ENCODE assay signal across 1 cellular context in genomic region chr5:140357731-140358093, GRCh38.
TF ChIP-seq lines count a peak whose summit lies in the region.

No MANE protein-coding gene starts in this region.

TF ChIP-seq in HepG2, 621 proteins besides CTCF, POLR2A, EP300 and RAD21 (continued from another document and continues in another):
- TF ChIP-seq HMGXB4 (CRISPR knock-in tag; IDR thresholded peaks at IDR 0.05; ENCODE audit: borderline replicate concordance in 1 of 2, low read depth in 1 of 2): peak; percentile 69 to 75; a peak in 3 of 4 replicates
- 0 out of 2 replicates have a peak, but pooled peaks have one; percentile 49 for TF ChIP-seq KLF6 (CRISPR knock-in tag; IDR thresholded peaks at IDR 0.05)
- TF ChIP-seq POGZ (CRISPR knock-in tag; IDR thresholded peaks at IDR 0.05): no peak
- TF ChIP-seq YEATS2 (CRISPR knock-in tag; IDR thresholded peaks at IDR 0.05; ENCODE audit: borderline replicate concordance): 0 out of 2 replicates have a peak, but pooled peaks have one; percentile 36
- TF ChIP-seq HNRNPL (IDR thresholded peaks at IDR 0.05; ENCODE audit: low read depth, low read length): 0 out of 2 replicates have a peak, but pooled peaks have one; percentile 63
- no peak for TF ChIP-seq NKX3-1 (CRISPR knock-in tag; IDR thresholded peaks at IDR 0.05)
- TF ChIP-seq ZNF800 (CRISPR knock-in tag; IDR thresholded peaks at IDR 0.05): peak; percentile 63; the same call in 1 of the 2 replicates
- no peak for TF ChIP-seq KLF13 (CRISPR knock-in tag; IDR thresholded peaks at IDR 0.05)
- TF ChIP-seq DMAP1 (CRISPR knock-in tag; IDR thresholded peaks at IDR 0.05): peak; percentile 37; the same call in 1 of the 2 replicates
- 0 out of 2 replicates have a peak, but pooled peaks have one; percentile 3 for TF ChIP-seq NCOA2 (CRISPR knock-in tag; IDR thresholded peaks at IDR 0.05)
- peak; percentile 34; the same call in 1 of the 2 replicates for TF ChIP-seq MED1 (CRISPR knock-in tag; IDR thresholded peaks at IDR 0.05)
- TF ChIP-seq ZNF761 (CRISPR knock-in tag; conservative IDR thresholded peaks at IDR 0.05): no peak
- TF ChIP-seq ZNF3 (CRISPR knock-in tag; IDR thresholded peaks at IDR 0.05): peak; percentile 86
- TF ChIP-seq TRAFD1 (CRISPR knock-in tag; IDR thresholded peaks at IDR 0.05; ENCODE audit: borderline replicate concordance): no peak
- no peak for TF ChIP-seq MAF1 (CRISPR knock-in tag; IDR thresholded peaks at IDR 0.05; ENCODE audit: borderline replicate concordance)
- TF ChIP-seq SKI (IDR thresholded peaks at IDR 0.05; ENCODE audit: partially characterized antibody): no peak
- no peak for TF ChIP-seq ZNF841 (CRISPR knock-in tag; IDR thresholded peaks at IDR 0.05; ENCODE audit: borderline replicate concordance)
- TF ChIP-seq WIZ (CRISPR knock-in tag; IDR thresholded peaks at IDR 0.05): no peak
- TF ChIP-seq FOXP4 (CRISPR knock-in tag; IDR thresholded peaks at IDR 0.05): no peak
- TF ChIP-seq LBX2 (CRISPR knock-in tag; IDR thresholded peaks at IDR 0.05; ENCODE audit: borderline replicate concordance): no peak
- TF ChIP-seq IRF2 (CRISPR knock-in tag; IDR thresholded peaks at IDR 0.05): peak; percentile 42; the same call in 1 of the 2 replicates
- no peak for TF ChIP-seq ZNF839 (CRISPR knock-in tag; IDR thresholded peaks at IDR 0.05; ENCODE audit: borderline replicate concordance)
- peak; percentile 50 for TF ChIP-seq FOSL2 (CRISPR knock-in tag; IDR thresholded peaks at IDR 0.05)
- TF ChIP-seq MYNN (CRISPR knock-in tag; IDR thresholded peaks at IDR 0.05; ENCODE audit: low read depth): no peak
- no peak for TF ChIP-seq ZBTB1 (CRISPR knock-in tag; IDR thresholded peaks at IDR 0.05; ENCODE audit: borderline replicate concordance)
- TF ChIP-seq YY1 (IDR thresholded peaks at IDR 0.05; ENCODE audit: insufficient read depth, insufficient replicate concordance, low read depth, low read length): peak; percentile 41
- TF ChIP-seq KAT8 (CRISPR knock-in tag; IDR thresholded peaks at IDR 0.05): peak; percentile 55
- TF ChIP-seq NRL (CRISPR knock-in tag; IDR thresholded peaks at IDR 0.05; ENCODE audit: borderline replicate concordance): no peak
- TF ChIP-seq ZBTB26 (CRISPR knock-in tag; IDR thresholded peaks at IDR 0.05; ENCODE audit: borderline replicate concordance): no peak
- TF ChIP-seq ZFP90 (CRISPR knock-in tag; IDR thresholded peaks at IDR 0.05; ENCODE audit: borderline replicate concordance): no peak
- no peak for TF ChIP-seq PLRG1 (conservative IDR thresholded peaks at IDR 0.05)
- no peak for TF ChIP-seq ELF1 (CRISPR knock-in tag; IDR thresholded peaks at IDR 0.05)
- TF ChIP-seq RFX1 (IDR thresholded peaks at IDR 0.05): no peak
- 0 out of 2 replicates have a peak, but pooled peaks have one; percentile 33 for TF ChIP-seq RNF2 (conservative IDR thresholded peaks at IDR 0.05; ENCODE audit: low read depth)
- TF ChIP-seq ZNF296 (CRISPR knock-in tag; conservative IDR thresholded peaks at IDR 0.05): no peak
- TF ChIP-seq HDAC1 (CRISPR knock-in tag; IDR thresholded peaks at IDR 0.05): peak; percentile 31; the same call in 1 of the 2 replicates
- TF ChIP-seq ZFP41 (CRISPR knock-in tag; IDR thresholded peaks at IDR 0.05; ENCODE audit: borderline replicate concordance): no peak
- TF ChIP-seq JARID2 (CRISPR knock-in tag; IDR thresholded peaks at IDR 0.05; ENCODE audit: insufficient replicate concordance): no peak
- TF ChIP-seq BCL6 (CRISPR knock-in tag; IDR thresholded peaks at IDR 0.05): 0 out of 2 replicates have a peak, but pooled peaks have one; percentile 14
- TF ChIP-seq MIXL1 (CRISPR knock-in tag; IDR thresholded peaks at IDR 0.05): peak; percentile 54; the same call in 1 of the 2 replicates
- TF ChIP-seq ZC3H13 (CRISPR knock-in tag; IDR thresholded peaks at IDR 0.05): 0 out of 2 replicates have a peak, but pooled peaks have one; percentile 53
- TF ChIP-seq XRCC5 (optimal IDR thresholded peaks at IDR 0.05; ENCODE audit: low read length): peak; percentile 70
- 0 out of 2 replicates have a peak, but pooled peaks have one; percentile 22 for TF ChIP-seq ZNF792 (CRISPR knock-in tag; IDR thresholded peaks at IDR 0.05)
- 0 out of 2 replicates have a peak, but pooled peaks have one; percentile 35 for TF ChIP-seq ZNF709 (CRISPR knock-in tag; IDR thresholded peaks at IDR 0.05)
- peak; percentile 55; the same call in 1 of the 2 replicates for TF ChIP-seq ELF3 (CRISPR knock-in tag; IDR thresholded peaks at IDR 0.05)
- TF ChIP-seq MIER3 (CRISPR knock-in tag; IDR thresholded peaks at IDR 0.05; ENCODE audit: borderline replicate concordance): peak; percentile 58; the same call in 1 of the 2 replicates
- no peak for TF ChIP-seq ZNF7 (CRISPR knock-in tag; IDR thresholded peaks at IDR 0.05)
- no peak for TF ChIP-seq NR2F6 (IDR thresholded peaks at IDR 0.05)
- 0 out of 2 replicates have a peak, but pooled peaks have one; percentile 10 for TF ChIP-seq NR2F6 (CRISPR knock-in tag; IDR thresholded peaks at IDR 0.05)
- TF ChIP-seq TAF15 (IDR thresholded peaks at IDR 0.05; ENCODE audit: low read depth, low read length, poor library complexity, severe bottlenecking): no peak
- no peak for TF ChIP-seq KAT2B (IDR thresholded peaks at IDR 0.05; ENCODE audit: borderline replicate concordance, low read depth, low read length)
- no peak for TF ChIP-seq PHF8 (CRISPR knock-in tag; IDR thresholded peaks at IDR 0.05)
- peak; percentile 59; the same call in 1 of the 2 replicates for TF ChIP-seq ZNF556 (CRISPR knock-in tag; IDR thresholded peaks at IDR 0.05; ENCODE audit: borderline replicate concordance)
- no peak for TF ChIP-seq TBL1XR1 (IDR thresholded peaks at IDR 0.05; ENCODE audit: borderline replicate concordance, low read length, partially characterized antibody)
- TF ChIP-seq MIER2 (CRISPR knock-in tag; IDR thresholded peaks at IDR 0.05): 0 out of 2 replicates have a peak, but pooled peaks have one; percentile 52
- peak; percentile 33; the same call in 1 of the 2 replicates for TF ChIP-seq KMT2B (CRISPR knock-in tag; IDR thresholded peaks at IDR 0.05)
- TF ChIP-seq ZNF572 (CRISPR knock-in tag; IDR thresholded peaks at IDR 0.05): no peak
- no peak for TF ChIP-seq SMARCE1 (IDR thresholded peaks at IDR 0.05; ENCODE audit: borderline replicate concordance)
- no peak for TF ChIP-seq ZNF335 (CRISPR knock-in tag; IDR thresholded peaks at IDR 0.05)
- TF ChIP-seq TFDP1 (CRISPR knock-in tag; IDR thresholded peaks at IDR 0.05; ENCODE audit: borderline replicate concordance): no peak
- TF ChIP-seq RCOR2 (CRISPR knock-in tag; IDR thresholded peaks at IDR 0.05): peak; percentile 84; the same call in 1 of the 2 replicates
- 0 out of 2 replicates have a peak, but pooled peaks have one; percentile 12 for TF ChIP-seq ZNF280D (CRISPR knock-in tag; IDR thresholded peaks at IDR 0.05)
